25 cellular contexts compared by ENCODE assay signal in the genomic region with DNA sequence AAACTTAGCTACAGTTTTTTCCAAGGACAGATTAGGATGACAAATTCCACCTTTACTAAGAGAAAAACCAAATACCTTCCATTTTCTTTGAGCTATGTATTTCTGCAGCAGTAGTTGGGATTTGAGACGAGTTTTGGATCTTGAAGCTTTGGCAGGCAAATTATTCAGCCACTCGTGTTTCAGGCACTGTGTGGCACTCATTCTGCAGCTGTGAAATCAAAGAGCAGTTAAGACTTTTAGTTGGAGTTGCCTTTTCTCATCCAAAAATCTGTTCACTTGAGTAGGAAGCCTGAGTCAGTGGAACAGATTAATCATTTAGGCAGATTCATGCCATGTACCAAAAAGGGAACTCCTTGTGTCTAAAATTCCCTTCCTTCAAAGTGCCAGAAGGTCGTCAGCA. TPM values are rescaled to one million over a fixed set of nuclear protein-coding genes. Genes with fewer than 3 reads are reported as not detected.
A peak's percentile ranks its signal among the peaks of the same experiment; 100 is the strongest.
DNase-seq lines count a peak whose midpoint lies in the region; ATAC-seq, FAIRE-seq and TF ChIP-seq lines count a peak whose summit lies in the region.
"Had no signal": no experiment of that assay in that cellular context is flagged by ENCODE, and none has a peak within 500 bp of the region (broad histone marks: within the 10 kb centered on the region; RNA-seq: fewer than 3 reads in every experiment).

No MANE protein-coding gene starts in this region.

- H3K36me3 ChIP-seq in cardiac muscle cell (peaks cover 54% of the 10 kb centered on the region), K562 (ENCODE audit: control insufficient read depth, insufficient read depth, low read length) (no peaks in the 10 kb centered on the region), skeletal muscle tissue (ENCODE audit: control insufficient read depth in 3 of 3, insufficient read depth in 3 of 3, low read length in 3 of 3) (peaks cover 0 to 24% (median 8%) of the 10 kb centered on the region in 3 donors)
- H3K36me3 ChIP-seq: BE2C, Peyer's patch had no signal

- DNase-seq in cardiac muscle cell (ENCODE audit: low read depth in 1 of 2, low spot score in 1 of 2): no peak
- no peak for DNase-seq in Right ventricle myocardium inferior (ENCODE audit: missing footprints)
- DNase-seq in K562 (ENCODE audit: extremely low read depth in 1 of 4, low spot score in 3 of 4): no peak
- DNase-seq in inferior parietal cortex (ENCODE audit: extremely low spot score): peak; percentile 19
- DNase-seq in stimulated activated CD4-positive, alpha-beta T cell treated with anti-CD3 and anti-CD28 coated beads, Interleukin-1b, Interleukin-23, amount 100 ng/mL, for 48 hours: no peak
- no peak for DNase-seq in H4 (ENCODE audit: low spot score)
- DNase-seq: 8988T, ACHN, BE2C, Calu3, DND-41, H7, Karpas-422, NCI-H1092, NCI-H1417 treated with DMSO at 0.1 percent for 48 hours, NCI-H1694 treated with DMSO at 0.1 percent for 48 hours, NCI-H2081, NCI-H2227 treated with DMSO at 0.1 percent for 48 hours, NCI-H526 treated with DMSO at 0.1 percent for 48 hours, OCI-M1, Peyer's patch had no signal

- no peaks in the 10 kb centered on the region for H4K20me1 ChIP-seq in K562 (replicated peaks; ENCODE audit: control insufficient read depth, insufficient read depth, low read length)

- BruUV-seq in K562 (replicated peaks; lab: Mats Ljungman, UMichigan): no TSS peak

- in situ Hi-C loops in K562 (cut with MboI): no loop called here

- WGBS in K562 (ENCODE audit: insufficient coverage, low coverage, missing lambda C conversion rate): 11% methylated on average over 3 of the region's 3 CpGs

- H3K4me1 ChIP-seq in cardiac muscle cell (ENCODE audit: low read depth): peaks cover 19% of the 10 kb centered on the region
- no peaks in the 10 kb centered on the region for H3K4me1 ChIP-seq in K562 (replicated peaks in 1 of 2; ENCODE audit: control insufficient read depth in 2 of 2, insufficient read depth in 2 of 2, low read length in 2 of 2)
- H3K4me1 ChIP-seq in skeletal muscle tissue (ENCODE audit: control insufficient read depth in 3 of 3, insufficient read depth in 3 of 3, low read length in 3 of 3): peaks cover under 1 to 33% (median 18%) of the 10 kb centered on the region in 3 donors
- H3K4me1 ChIP-seq: BE2C, Peyer's patch had no signal

- H3K4me3 ChIP-seq in cardiac muscle cell (no peak overlapping the region), K562 (no peak overlapping the region), skeletal muscle tissue (ENCODE audit: low read length in 3 of 3) (no peak overlapping the region)
- H3K4me3 ChIP-seq: Peyer's patch had no signal

- POLR2A ChIA-PET in K562 (lab: Yijun Ruan, JAX): no interaction called here

- no peak for TF ChIP-seq RAD21 in K562 (CRISPR knock-in tag; conservative IDR thresholded peaks at IDR 0.05 in 1 of 2, IDR thresholded peaks at IDR 0.05 in 1 of 2)

- H3K27me3 ChIP-seq in cardiac muscle cell (no peaks in the 10 kb centered on the region), K562 (ENCODE audit: control insufficient read depth in 2 of 2, insufficient read depth in 2 of 2, low read length in 2 of 2) (no peaks in the 10 kb centered on the region), skeletal muscle tissue (ENCODE audit: control insufficient read depth in 3 of 3, insufficient read depth in 3 of 3, low read length in 3 of 3) (no peaks in the 10 kb centered on the region)
- H3K27me3 ChIP-seq: BE2C, Peyer's patch had no signal

- TF ChIP-seq CTCF in cardiac muscle cell (IDR thresholded peaks at IDR 0.05; ENCODE audit: low read depth, low read length) (no peak), K562 (IDR thresholded peaks at IDR 0.05 in 2 of 3, conservative IDR thresholded peaks at IDR 0.05 in 1 of 3; ENCODE audit: insufficient read depth in 2 of 3, low read depth in 1 of 3, low read length in 3 of 3) (no peak)

- H3K9me1 ChIP-seq in K562 (ENCODE audit: control insufficient read depth, insufficient read depth, low read length): peaks cover 4% of the 10 kb centered on the region

- peak; percentile 49 for FAIRE-seq in K562 (lab: Jason Lieb, UNC)
- FAIRE-seq: GM12892, GM19239 had no signal

- TF ChIP-seq POLR2A in K562 (conservative IDR thresholded peaks at IDR 0.05): no peak

- H3K9me3 ChIP-seq in cardiac muscle cell (ENCODE audit: low read depth) (no peaks in the 10 kb centered on the region), K562 (replicated peaks; ENCODE audit: control insufficient read depth, insufficient read depth, low read depth, low read length) (no peaks in the 10 kb centered on the region), skeletal muscle tissue (ENCODE audit: control insufficient read depth in 3 of 3, low read length in 3 of 3) (no peaks in the 10 kb centered on the region)
- H3K9me3 ChIP-seq: BE2C, Peyer's patch had no signal

- intact Hi-C loops in Right ventricle myocardium inferior (cut with DNase I) (no loop called here), K562 (cut with micrococcal nuclease) (no loop called here)

- no peaks in the 10 kb centered on the region for H3K79me2 ChIP-seq in K562 (ENCODE audit: control insufficient read depth, insufficient read depth, low read length)

- H3K4me2 ChIP-seq in K562 (ENCODE audit: insufficient read depth, low read length): no peak overlapping the region

- ATAC-seq in Right ventricle myocardium inferior: no peak
- no peak for ATAC-seq in K562

- H3K27ac ChIP-seq in cardiac muscle cell (peak overlapping the region; percentile 68), K562 (ENCODE audit: extremely low read depth, low read depth, low read length) (no peak overlapping the region), skeletal muscle tissue (ENCODE audit: low read depth, low read length) (peak overlapping the region; percentile 30)
- H3K27ac ChIP-seq: Peyer's patch had no signal

- CTCF ChIA-PET in K562 (lab: Yijun Ruan, JAX; ENCODE audit: low intra/inter-chr PET ratio): no interaction called here

- TF ChIP-seq EP300 in K562 (IDR thresholded peaks at IDR 0.05; ENCODE audit: low read length): no peak

- no peak overlapping the region for H3K9ac ChIP-seq in K562 (ENCODE audit: insufficient read depth in 1 of 2, low read depth in 2 of 2, low read length in 2 of 2)
- H3K9ac ChIP-seq in skeletal muscle tissue (ENCODE audit: low read depth in 1 of 3, low read length in 3 of 3): no peak overlapping the region

- no peak overlapping the region for H2AFZ ChIP-seq in K562 (ENCODE audit: low read depth, low read length)

RNA-seq across cellular contexts. Expression of a gene that starts 20.0 kb away (rescaled TPM):
- total RNA-seq in cardiac muscle cell (19.1 and 32.6 TPM in 2 replicates), Right ventricle myocardium inferior (2.5 TPM), K562 (2014; rRNA removed) (37.4 and 40.0 TPM in 2 replicates), K562 (2014; rRNA removed; fragmentation: Illumina TruSeq; extraction: Trizol) (49.0 and 54.6 TPM in 2 replicates), K562 (2015; rRNA removed; fragmentation: Illumina TruSeq; extraction: Trizol) (47.0 TPM in 2 replicates), K562 (2021) (36.1 and 39.6 TPM in 2 replicates), skeletal muscle tissue (3.1 TPM)
- polyA plus RNA-seq in cardiac muscle cell (35.5 and 59.3 TPM in 2 replicates), K562 (2011; rRNA removed) (62.2 and 69.2 TPM in 2 replicates), K562 (2014; fragmentation: Illumina TruSeq; extraction: Trizol) (47.4 and 50.4 TPM in 2 replicates), K562 (2014; fragmentation: Nextera tagmentation; extraction: Ambion mirVana) (10 to 100 TPM; 18.7 to 28.5 TPM), K562 (2014; rRNA removed) (71.4 and 72.4 TPM in 2 replicates)
- 49.0 and 106 TPM in 2 replicates for total RNA-seq in K562 (2011; cell fraction: chromatin; rRNA removed; ENCODE audit: low replicate concordance)
- total RNA-seq in K562 (2011; cell fraction: nucleolus; rRNA removed): 32.9 and 41.1 TPM in 2 replicates
- 60.8 and 87.6 TPM in 2 replicates for total RNA-seq in K562 (2011; cell fraction: nucleoplasm; rRNA removed)
- 30.3 and 45.4 TPM in 2 replicates for polyA plus RNA-seq in K562 (2011; cell fraction: cytosol; rRNA removed)
- polyA plus RNA-seq in K562 (2011; cell fraction: nucleus; rRNA removed): 36.3 and 39.7 TPM in 2 replicates
- polyA plus RNA-seq in K562 (2012): 33.8 and 39.9 TPM in 2 replicates
- polyA minus RNA-seq in K562 (2011; rRNA and poly(A)+ RNA removed): 21.1 and 25.1 TPM in 2 replicates
- polyA minus RNA-seq in K562 (2011; cell fraction: cytosol; rRNA and poly(A)+ RNA removed): 13.4 and 17.7 TPM in 2 replicates
- 24.2 and 35.8 TPM in 2 replicates for polyA minus RNA-seq in K562 (2011; cell fraction: nucleus; rRNA and poly(A)+ RNA removed)
- total RNA-seq in H4 (2014; rRNA removed; shearing (Covaris generic)): 41.1 and 44.2 TPM in 2 replicates

RNA-seq across cellular contexts. Expression of a gene that starts 20.5 kb away (rescaled TPM):
- total RNA-seq in cardiac muscle cell: 58.9 and 63.2 TPM in 2 replicates
- 111 and 146 TPM in 2 replicates for polyA plus RNA-seq in cardiac muscle cell
- 86.9 TPM for total RNA-seq in Right ventricle myocardium inferior
- total RNA-seq in K562 (2011; cell fraction: chromatin; rRNA removed; ENCODE audit: low replicate concordance): 37.9 and 110 TPM in 2 replicates
- total RNA-seq in K562 (2011; cell fraction: nucleolus; rRNA removed): 25.9 and 27.2 TPM in 2 replicates
- total RNA-seq in K562 (2011; cell fraction: nucleoplasm; rRNA removed): 43.5 and 65.2 TPM in 2 replicates
- total RNA-seq in K562 (2014; rRNA removed): 30.4 and 32.7 TPM in 2 replicates
- 74.6 and 84.8 TPM in 2 replicates for total RNA-seq in K562 (2014; rRNA removed; fragmentation: Illumina TruSeq; extraction: Trizol)
- total RNA-seq in K562 (2015; rRNA removed; fragmentation: Illumina TruSeq; extraction: Trizol): 66.2 and 69.9 TPM in 2 replicates
- total RNA-seq in K562 (2021): 84.4 and 87.3 TPM in 2 replicates
- 40.2 and 53.3 TPM in 2 replicates for polyA plus RNA-seq in K562 (2011; rRNA removed)
- 11.4 and 16.9 TPM in 2 replicates for polyA plus RNA-seq in K562 (2011; cell fraction: cytosol; rRNA removed)
- 12.0 and 21.6 TPM in 2 replicates for polyA plus RNA-seq in K562 (2011; cell fraction: nucleus; rRNA removed)
- 58.4 and 83.6 TPM in 2 replicates for polyA plus RNA-seq in K562 (2012)
- polyA plus RNA-seq in K562 (2014; fragmentation: Illumina TruSeq; extraction: Trizol): 48.6 and 57.4 TPM in 2 replicates
- polyA plus RNA-seq in K562 (2014; fragmentation: Nextera tagmentation; extraction: Ambion mirVana): 100 to 1,000 TPM in 1 of 2 experiments, 10 to 100 TPM in 1; 90.4 to 131 TPM
- 35.0 and 42.5 TPM in 2 replicates for polyA plus RNA-seq in K562 (2014; rRNA removed)
- polyA minus RNA-seq in K562 (2011; rRNA and poly(A)+ RNA removed): 82.5 and 93.0 TPM in 2 replicates
- polyA minus RNA-seq in K562 (2011; cell fraction: cytosol; rRNA and poly(A)+ RNA removed): 42.1 and 43.0 TPM in 2 replicates
- 39.7 and 71.0 TPM in 2 replicates for polyA minus RNA-seq in K562 (2011; cell fraction: nucleus; rRNA and poly(A)+ RNA removed)
- 107 TPM for total RNA-seq in skeletal muscle tissue
- total RNA-seq in H4 (2014; rRNA removed; shearing (Covaris generic)): 105 and 111 TPM in 2 replicates

RNA-seq across cellular contexts. Expression of a gene that starts 38.7 kb away (rescaled TPM):
- 203 and 211 TPM in 2 replicates for total RNA-seq in cardiac muscle cell
- polyA plus RNA-seq in cardiac muscle cell: 57.5 and 57.8 TPM in 2 replicates
- 261 TPM for total RNA-seq in Right ventricle myocardium inferior
- 14.1 and 14.2 TPM in 2 replicates for total RNA-seq in K562 (2011; cell fraction: chromatin; rRNA removed; ENCODE audit: low replicate concordance)
- total RNA-seq in K562 (2011; cell fraction: nucleolus; rRNA removed): 6.8 and 7.9 TPM in 2 replicates
- 12.1 and 14.7 TPM in 2 replicates for total RNA-seq in K562 (2011; cell fraction: nucleoplasm; rRNA removed)
- total RNA-seq in K562 (2014; rRNA removed): 8.8 and 9.8 TPM in 2 replicates
- total RNA-seq in K562 (2014; rRNA removed; fragmentation: Illumina TruSeq; extraction: Trizol): 6.7 and 7.6 TPM in 2 replicates
- 6.6 and 6.7 TPM in 2 replicates for total RNA-seq in K562 (2015; rRNA removed; fragmentation: Illumina TruSeq; extraction: Trizol)
- total RNA-seq in K562 (2021): 10.1 and 10.7 TPM in 2 replicates
- 4.2 and 4.3 TPM in 2 replicates for polyA plus RNA-seq in K562 (2011; rRNA removed)
- 2.7 and 3.6 TPM in 2 replicates for polyA plus RNA-seq in K562 (2011; cell fraction: cytosol; rRNA removed)
- polyA plus RNA-seq in K562 (2011; cell fraction: nucleus; rRNA removed): 4.4 and 5.0 TPM in 2 replicates
- polyA plus RNA-seq in K562 (2012): 5.2 and 6.0 TPM in 2 replicates
- polyA plus RNA-seq in K562 (2014; fragmentation: Illumina TruSeq; extraction: Trizol): 4.7 and 6.5 TPM in 2 replicates
- under 1 TPM; 0.69 to 0.82 TPM for polyA plus RNA-seq in K562 (2014; fragmentation: Nextera tagmentation; extraction: Ambion mirVana)
- polyA plus RNA-seq in K562 (2014; rRNA removed): 3.3 TPM in 2 replicates
- polyA minus RNA-seq in K562 (2011; rRNA and poly(A)+ RNA removed): 5.5 and 7.1 TPM in 2 replicates
- polyA minus RNA-seq in K562 (2011; cell fraction: cytosol; rRNA and poly(A)+ RNA removed): 5.5 and 9.8 TPM in 2 replicates
- 4.2 and 5.4 TPM in 2 replicates for polyA minus RNA-seq in K562 (2011; cell fraction: nucleus; rRNA and poly(A)+ RNA removed)
- total RNA-seq in skeletal muscle tissue: 13.6 TPM
- total RNA-seq in H4 (2014; rRNA removed; shearing (Covaris generic)): 0.14 TPM in 1 of 2 replicates, not detected in the other
- total RNA-seq: Peyer's patch had no signal
- polyA plus RNA-seq: CD14-positive monocyte had no signal

Comparison
In these comparisons a context has a peak if more than half of its experiments do, and no peak if none do; other contexts are left out.
1. RNA of a gene that starts 38.7 kb away (total RNA-seq): 261 TPM in Right ventricle myocardium inferior (single experiment) and 203 to 211 TPM in cardiac muscle cell; 13.6 TPM in skeletal muscle tissue (single experiment), 6.6 to 14.7 TPM in K562 and 0.14 TPM in H4; every median in the first group is over 10 times any median in the second.